1 cellular context compared by ENCODE assay signal in genomic region chr4:169009281-169010124, GRCh38.
TF ChIP-seq lines count a peak whose summit lies in the region.

No MANE protein-coding gene starts in this region.

TF ChIP-seq in K562, 482 proteins besides CTCF, POLR2A, EP300 and RAD21 (continued from another document and continues in another):
- TF ChIP-seq RNF219 (CRISPR knock-in tag; IDR thresholded peaks at IDR 0.05) = no peak
- TF ChIP-seq ETS2 (tag; IDR thresholded peaks at IDR 0.05; ENCODE audit: borderline replicate concordance, poor library complexity, severe bottlenecking) = no peak
- no peak for TF ChIP-seq SMC3 (conservative IDR thresholded peaks at IDR 0.05; ENCODE audit: insufficient read depth, low read depth, low read length)
- TF ChIP-seq ZBTB9 (CRISPR knock-in tag; IDR thresholded peaks at IDR 0.05) = 0 out of 2 replicates have a peak, but pooled peaks have one; percentile 36
- no peak for TF ChIP-seq ZNF316 (IDR thresholded peaks at IDR 0.05)
- TF ChIP-seq SOX6 (IDR thresholded peaks at IDR 0.05) = 0 out of 2 replicates have a peak, but pooled peaks have one; percentile 5
- TF ChIP-seq FOXJ2 (tag; IDR thresholded peaks at IDR 0.05) = peak; percentile 50; the same call in 1 of the 2 replicates
- no peak for TF ChIP-seq ID3 (CRISPR knock-in tag; IDR thresholded peaks at IDR 0.05)
- TF ChIP-seq ID3 (tag; IDR thresholded peaks at IDR 0.05) = no peak
- TF ChIP-seq ZNF75A (CRISPR knock-in tag; IDR thresholded peaks at IDR 0.05) = no peak
- peak; percentile 24; the same call in 1 of the 2 replicates for TF ChIP-seq TCF3 (CRISPR knock-in tag; IDR thresholded peaks at IDR 0.05)
- no peak for TF ChIP-seq MCM5 (IDR thresholded peaks at IDR 0.05; ENCODE audit: low read depth)
- no peak for TF ChIP-seq SLC30A9 (CRISPR knock-in tag; IDR thresholded peaks at IDR 0.05)
- TF ChIP-seq ZBTB2 (IDR thresholded peaks at IDR 0.05) = no peak
- TF ChIP-seq FOXJ3 (CRISPR knock-in tag; IDR thresholded peaks at IDR 0.05) = 0 out of 2 replicates have a peak, but pooled peaks have one; percentile 26
- TF ChIP-seq PTTG1 (tag; IDR thresholded peaks at IDR 0.05; ENCODE audit: low read depth) = no peak
- TF ChIP-seq JUND (IDR thresholded peaks at IDR 0.05; ENCODE audit: borderline replicate concordance, low read depth, low read length) = no peak
- no peak for TF ChIP-seq JUND (tag; IDR thresholded peaks at IDR 0.05; ENCODE audit: borderline replicate concordance, low read depth, low read length)
- no peak for TF ChIP-seq ZBTB5 (IDR thresholded peaks at IDR 0.05)
- TF ChIP-seq ZNF77 (CRISPR knock-in tag; IDR thresholded peaks at IDR 0.05) = no peak
- TF ChIP-seq ZNF175 (CRISPR knock-in tag; IDR thresholded peaks at IDR 0.05; ENCODE audit: low read depth) = 0 out of 2 replicates have a peak, but pooled peaks have one; percentile 11
- TF ChIP-seq ESRRA (IDR thresholded peaks at IDR 0.05; ENCODE audit: borderline replicate concordance, low read depth) = no peak
- 0 out of 2 replicates have a peak, but pooled peaks have one; percentile 47 for TF ChIP-seq FOXP1 (CRISPR knock-in tag; IDR thresholded peaks at IDR 0.05)
- peak; percentile 62 for TF ChIP-seq EP400 (IDR thresholded peaks at IDR 0.05)
- TF ChIP-seq CHD4 (IDR thresholded peaks at IDR 0.05; ENCODE audit: insufficient read depth, insufficient replicate concordance, low read depth, low read length, poor library complexity, severe bottlenecking) = no peak
- TF ChIP-seq TEAD1 (CRISPR knock-in tag; IDR thresholded peaks at IDR 0.05) = peak in 1 of 2 experiments; percentile 53; a peak in 1 of 4 replicates
- no peak for TF ChIP-seq ATF2 (CRISPR knock-in tag; IDR thresholded peaks at IDR 0.05)
- TF ChIP-seq ZKSCAN8 (CRISPR knock-in tag; IDR thresholded peaks at IDR 0.05) = no peak
- TF ChIP-seq ATF6 (CRISPR knock-in tag; IDR thresholded peaks at IDR 0.05) = 0 out of 2 replicates have a peak, but pooled peaks have one; percentile 24
- TF ChIP-seq SMARCE1 (IDR thresholded peaks at IDR 0.05) = 0 out of 2 replicates have a peak, but pooled peaks have one; percentile 46
- TF ChIP-seq L3MBTL2 (IDR thresholded peaks at IDR 0.05) = peak; percentile 95
- TF ChIP-seq MAFK (IDR thresholded peaks at IDR 0.05; ENCODE audit: low read length) = no peak
- TF ChIP-seq RFX5 (IDR thresholded peaks at IDR 0.05; ENCODE audit: low read depth, low read length) = no peak
- TF ChIP-seq CHD2 (IDR thresholded peaks at IDR 0.05; ENCODE audit: low read depth, low read length) = peak; percentile 70
- no peak for TF ChIP-seq ZNF23 (CRISPR knock-in tag; IDR thresholded peaks at IDR 0.05)
- TF ChIP-seq GABPB1 (CRISPR knock-in tag; IDR thresholded peaks at IDR 0.05) = no peak
- no peak for TF ChIP-seq NFATC3 (IDR thresholded peaks at IDR 0.05)
- TF ChIP-seq CHCHD3 (CRISPR knock-in tag; IDR thresholded peaks at IDR 0.05) = no peak
- no peak for TF ChIP-seq POLR3G (IDR thresholded peaks at IDR 0.05; ENCODE audit: extremely low read depth, insufficient read length, insufficient replicate concordance)
- TF ChIP-seq SMARCC2 (IDR thresholded peaks at IDR 0.05; ENCODE audit: low read depth) = 0 out of 2 replicates have a peak, but pooled peaks have one; percentile 38
- TF ChIP-seq CGGBP1 (CRISPR knock-in tag; IDR thresholded peaks at IDR 0.05) = no peak
- TF ChIP-seq ZNF395 (CRISPR knock-in tag; IDR thresholded peaks at IDR 0.05) = peak; percentile 71; the same call in 1 of the 2 replicates
- peak; percentile 22 for TF ChIP-seq HNRNPLL (IDR thresholded peaks at IDR 0.05; ENCODE audit: low read depth, low read length, poor library complexity, severe bottlenecking)
- TF ChIP-seq GATA2 (CRISPR knock-in tag; IDR thresholded peaks at IDR 0.05) = no peak
- TF ChIP-seq POU5F1 (IDR thresholded peaks at IDR 0.05; ENCODE audit: borderline replicate concordance, low read depth, low read length, partially characterized antibody) = no peak
- TF ChIP-seq ZNF696 (CRISPR knock-in tag; conservative IDR thresholded peaks at IDR 0.05) = no peak
- TF ChIP-seq CCNT2 (IDR thresholded peaks at IDR 0.05; ENCODE audit: borderline replicate concordance, extremely low read depth, insufficient read length, low read depth, low read length) = no peak
- TF ChIP-seq HSF4 (CRISPR knock-in tag; IDR thresholded peaks at IDR 0.05; ENCODE audit: borderline replicate concordance) = no peak
- no peak for TF ChIP-seq ZBTB12 (CRISPR knock-in tag; IDR thresholded peaks at IDR 0.05)
- no peak for TF ChIP-seq ZNF408 (CRISPR knock-in tag; IDR thresholded peaks at IDR 0.05; ENCODE audit: low read depth)
- no peak for TF ChIP-seq NR2F6 (CRISPR knock-in tag; IDR thresholded peaks at IDR 0.05)
- TF ChIP-seq PHB2 (IDR thresholded peaks at IDR 0.05; ENCODE audit: low read depth) = no peak
- peak; percentile 75 for TF ChIP-seq NBN (IDR thresholded peaks at IDR 0.05; ENCODE audit: low read depth)
- TF ChIP-seq NCOA4 (IDR thresholded peaks at IDR 0.05; ENCODE audit: partially characterized antibody) = no peak
- no peak for TF ChIP-seq ZNF282 (CRISPR knock-in tag; IDR thresholded peaks at IDR 0.05)
- TF ChIP-seq ELK1 (CRISPR knock-in tag; IDR thresholded peaks at IDR 0.05) = no peak
- no peak for TF ChIP-seq WHSC1 (IDR thresholded peaks at IDR 0.05; ENCODE audit: low read length)
- TF ChIP-seq OTX1 (CRISPR knock-in tag; IDR thresholded peaks at IDR 0.05) = no peak
- peak; percentile 31 for TF ChIP-seq RBM22 (IDR thresholded peaks at IDR 0.05; ENCODE audit: low read depth, low read length, poor library complexity, severe bottlenecking)
- TF ChIP-seq MCM3 (IDR thresholded peaks at IDR 0.05) = no peak
